22 cellular contexts compared by ENCODE assay signal in genomic region chr16:54774768-54775167, GRCh38.
DNase-seq lines count a peak whose midpoint lies in the region; ATAC-seq and TF ChIP-seq lines count a peak whose summit lies in the region.
"Had no signal": no experiment of that assay in that cellular context is flagged by ENCODE, and none has a peak within 500 bp of the region (broad histone marks: within the 10 kb centered on the region; RNA-seq: fewer than 3 reads in every experiment).

No MANE protein-coding gene starts in this region.

- H3K79me2 ChIP-seq in neural progenitor cell (ENCODE audit: low read depth) (no peaks in the 10 kb centered on the region), PC-3 (ENCODE audit: low read length) (no peaks in the 10 kb centered on the region)

- no peaks in the 10 kb centered on the region for H3F3A ChIP-seq in neural progenitor cell (ENCODE audit: low read depth)
- H3F3A ChIP-seq in PC-3 (ENCODE audit: low read length, unreplicated experiment) = no peaks in the 10 kb centered on the region

- H3K27me3 ChIP-seq in neural progenitor cell (no peaks in the 10 kb centered on the region), PC-3 (ENCODE audit: low read length) (no peaks in the 10 kb centered on the region)

- H3K4me2 ChIP-seq in neural progenitor cell (no peak overlapping the region), PC-3 (ENCODE audit: low read length) (no peak overlapping the region)

- H2AFZ ChIP-seq in neural progenitor cell (replicated peaks) (peak overlapping the region; percentile 77), PC-3 (ENCODE audit: low read length) (no peak overlapping the region)
- H2AFZ ChIP-seq: GM23248 had no signal

- CTCF ChIA-PET in PC-3 (lab: Charles Lee) = no interaction called here

- peaks cover 2% of the 10 kb centered on the region for H3K27me3 Mint-ChIP-seq in neural progenitor cell (ENCODE audit: insufficient read depth, low read depth)
- H3K27me3 Mint-ChIP-seq: CD4-positive, CD25-positive, alpha-beta regulatory T cell; IgD-negative memory B cell had no signal

- TF ChIP-seq CTCF in astrocyte of the cerebellum (IDR thresholded peaks at IDR 0.05; ENCODE audit: low read depth, low read length, missing control alignments) (no peak), neural progenitor cell (IDR thresholded peaks at IDR 0.05) (no peak), PC-3 (conservative IDR thresholded peaks at IDR 0.05; ENCODE audit: low read depth, low read length) (no peak)

- H3K27ac ChIP-seq in neural progenitor cell (no peak overlapping the region), PC-3 (ENCODE audit: low read length) (no peak overlapping the region)
- H3K27ac ChIP-seq: GM23248 had no signal

- no TSS peak for BruUV-seq in PC-3 (replicated peaks; lab: Mats Ljungman, UMichigan)

- H3K9me3 ChIP-seq in neural progenitor cell (ENCODE audit: low read depth) (no peaks in the 10 kb centered on the region), PC-3 (ENCODE audit: low read length) (no peaks in the 10 kb centered on the region)
- H3K9me3 ChIP-seq: BE2C, HAP-1 had no signal

- in situ Hi-C loops in astrocyte of the cerebellum (cut with HindIII; ENCODE audit: low sequenced_read_pairs) = no loop called here

- H3K4me3 ChIP-seq in astrocyte of the cerebellum (ENCODE audit: low read depth, low read length) (no peak overlapping the region), neural progenitor cell (no peak overlapping the region), PC-3 (ENCODE audit: low read length) (no peak overlapping the region)
- H3K4me3 ChIP-seq: GM23248, HAP-1 had no signal

- no peak overlapping the region for H3K4me3 Mint-ChIP-seq in neural progenitor cell
- H3K4me3 Mint-ChIP-seq: CD4-positive, CD25-positive, alpha-beta regulatory T cell; CD8-positive, alpha-beta memory T cell; HFFc6; IgD-negative memory B cell had no signal

- H3K27ac Mint-ChIP-seq in neural progenitor cell = no peak overlapping the region
- H3K27ac Mint-ChIP-seq: CD4-positive, CD25-positive, alpha-beta regulatory T cell; CD8-positive, alpha-beta memory T cell; HFFc6; IgD-negative memory B cell had no signal

- ATAC-seq in GM21717 (IDR thresholded peaks at IDR 0.05; ENCODE audit: unreplicated experiment) (no peak), PC-3 (no peak)
- ATAC-seq: HepG2 had no signal

- POLR2A ChIA-PET in PC-3 (lab: Charles Lee; ENCODE audit: unreplicated experiment) = no interaction called here

- H3K4me1 ChIP-seq in neural progenitor cell (peaks cover 6% of the 10 kb centered on the region), PC-3 (ENCODE audit: insufficient read depth, low read length) (no peaks in the 10 kb centered on the region)
- H3K4me1 ChIP-seq: BE2C, HAP-1 had no signal

- H3K36me3 Mint-ChIP-seq in neural progenitor cell = no peaks in the 10 kb centered on the region
- H3K36me3 Mint-ChIP-seq: CD4-positive, CD25-positive, alpha-beta regulatory T cell; CD8-positive, alpha-beta memory T cell; IgD-negative memory B cell had no signal

- no peaks in the 10 kb centered on the region for H3K9me2 ChIP-seq in PC-3 (replicated peaks; ENCODE audit: low read length)

- H3K36me3 ChIP-seq in neural progenitor cell (no peaks in the 10 kb centered on the region), PC-3 (ENCODE audit: low read depth, low read length) (no peaks in the 10 kb centered on the region)
- H3K36me3 ChIP-seq: BE2C, HAP-1 had no signal

- intact Hi-C loops in PC-3 (cut with micrococcal nuclease) = no loop called here

- H3K9me3 Mint-ChIP-seq in neural progenitor cell = peaks cover 3% of the 10 kb centered on the region
- H3K9me3 Mint-ChIP-seq: CD8-positive, alpha-beta memory T cell; HFFc6 had no signal

- peak; percentile 7 for DNase-seq in Daoy (ENCODE audit: low read depth)
- peak; percentile 43 for DNase-seq in astrocyte of the cerebellum (ENCODE audit: low read depth)
- no peak for DNase-seq in neural progenitor cell (ENCODE audit: low spot score)
- peak; percentile 2 for DNase-seq in stromal cell of bone marrow (ENCODE audit: low read depth)
- DNase-seq in PC-3 = no peak
- DNase-seq in stimulated activated CD4-positive, alpha-beta T cell treated with anti-CD3 and anti-CD28 coated beads, Interleukin-4, amount 100 ng/mL, for 24 hours = no peak
- DNase-seq: ACHN; BE2C; C1 segment of cervical spinal cord; CD4-positive, CD25-positive, alpha-beta regulatory T cell; CD8-positive, alpha-beta memory T cell; COR-L47; DMS153; DMS79; GF-D8; GM23248; HFFc6; KBM-7 had no signal

- H3K4me1 Mint-ChIP-seq in neural progenitor cell = peaks cover 2% of the 10 kb centered on the region
- H3K4me1 Mint-ChIP-seq: CD4-positive, CD25-positive, alpha-beta regulatory T cell; CD8-positive, alpha-beta memory T cell; IgD-negative memory B cell had no signal

- no peaks in the 10 kb centered on the region for H4K20me1 ChIP-seq in neural progenitor cell (ENCODE audit: low read depth)
- no peaks in the 10 kb centered on the region for H4K20me1 ChIP-seq in PC-3 (ENCODE audit: low read length)

- H3K9ac ChIP-seq in neural progenitor cell (no peak overlapping the region), PC-3 (ENCODE audit: low read length) (no peak overlapping the region)
- H3K9ac ChIP-seq: GM23248 had no signal

Comparison
In these comparisons a context has a peak if more than half of its experiments do, and no peak if none do; other contexts are left out.
1. DNase-seq: peak in Daoy (single experiment), astrocyte of the cerebellum (single experiment) and stromal cell of bone marrow (single experiment); none in neural progenitor cell (single experiment), PC-3 (single experiment) and stimulated activated CD4-positive, alpha-beta T cell treated with anti-CD3 and anti-CD28 coated beads, Interleukin-4, amount 100 ng/mL, for 24 hours (single experiment).